In the genomic region with DNA sequence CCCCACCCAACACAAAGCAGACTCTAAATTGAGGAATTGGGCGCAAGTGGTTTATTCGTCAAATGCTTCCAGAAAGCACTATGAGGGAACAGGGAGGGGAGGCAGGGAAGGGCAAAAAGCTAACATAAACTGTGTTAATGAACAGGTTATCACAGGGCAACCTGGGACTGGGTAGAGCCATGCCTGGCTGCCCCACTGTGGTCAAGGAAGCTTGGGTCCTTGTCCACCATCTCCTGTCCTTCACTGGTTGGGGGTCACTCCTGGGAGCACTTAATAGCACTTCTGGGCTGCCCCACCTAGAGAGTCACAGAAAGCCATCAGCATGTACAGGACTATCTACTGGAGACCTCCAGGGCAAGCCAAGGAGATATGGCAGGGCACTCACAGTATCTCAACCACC, we compare ENCODE assay signal across 37 cellular contexts.
DNase-seq lines count a peak whose midpoint lies in the region; ATAC-seq, FAIRE-seq and TF ChIP-seq lines count a peak whose summit lies in the region.
"Had no signal": no experiment of that assay in that cellular context is flagged by ENCODE, and none has a peak within 500 bp of the region (broad histone marks: within the 10 kb centered on the region; RNA-seq: fewer than 3 reads in every experiment).

No MANE protein-coding gene starts in this region.

- no peaks in the 10 kb centered on the region for H3K27me3 ChIP-seq in HepG2 (ENCODE audit: control insufficient read depth in 1 of 2, insufficient read depth in 2 of 2, low read length in 2 of 2)
- no peaks in the 10 kb centered on the region for H3K27me3 ChIP-seq in right lobe of liver
- no peaks in the 10 kb centered on the region for H3K27me3 ChIP-seq in RWPE2 (ENCODE audit: insufficient read depth, poor library complexity, severe bottlenecking)
- H3K27me3 ChIP-seq in heart right ventricle = peaks cover 0 to 23% (median 3%) of the 10 kb centered on the region in 7 donors
- no peaks in the 10 kb centered on the region for H3K27me3 ChIP-seq in mesendoderm (ENCODE audit: insufficient read depth, low read length, poor library complexity)
- H3K27me3 ChIP-seq: BE2C; BLaER1; BLaER1 treated with 17β-estradiol and CSF1 and Interleukin-3, amounts not matched to agents 10 nM and 100 nM had no signal

- TF ChIP-seq EP300 in HepG2 (IDR thresholded peaks at IDR 0.05; ENCODE audit: low read depth in 2 of 2, low read length in 2 of 2) (no peak), HepG2 (CRISPR knock-in tag; IDR thresholded peaks at IDR 0.05; ENCODE audit: borderline replicate concordance) (no peak)

- H3K56ac ChIP-seq in mesendoderm (ENCODE audit: low read length) = no peak overlapping the region

- H3K79me2 ChIP-seq in HepG2 (ENCODE audit: insufficient read depth, low read length) (no peaks in the 10 kb centered on the region), mesendoderm (ENCODE audit: control insufficient read depth, insufficient read depth, low read length) (no peaks in the 10 kb centered on the region)

- in situ Hi-C loops in HepG2 (cut with HindIII; ENCODE audit: extremely low pct_ligation_motif_present, low pct_unique_long_range_greater_than_20kb) = no loop called here

- 96% methylated on average over 2 of the region's 2 CpGs for WGBS in HepG2 (ENCODE audit: low lambda C conversion rate)
- 100% methylated on average over 2 of the region's 2 CpGs for WGBS in right lobe of liver (ENCODE audit: insufficient coverage, low coverage, low lambda C conversion rate, missing lambda C conversion rate)
- WGBS in heart right ventricle, 2 donors = 90 to 99% methylated on average over 2 of the region's 2 CpGs
- no CpG with 5 or more reads among the region's 2 CpGs for WGBS in mesendoderm (ENCODE audit: extremely low coverage, insufficient coverage, low lambda C conversion rate)

- no peak overlapping the region for H2AFZ ChIP-seq in HepG2 (ENCODE audit: low read length)

- no peak overlapping the region for H4K8ac ChIP-seq in mesendoderm (ENCODE audit: low read depth, low read length)

- H3K4me1 ChIP-seq in HepG2 (ENCODE audit: insufficient read depth, low read length) = peaks cover 24% of the 10 kb centered on the region
- H3K4me1 ChIP-seq in right lobe of liver = no peaks in the 10 kb centered on the region
- no peaks in the 10 kb centered on the region for H3K4me1 ChIP-seq in RWPE2 (ENCODE audit: insufficient read depth, poor library complexity, severe bottlenecking)
- no peaks in the 10 kb centered on the region for H3K4me1 ChIP-seq in heart right ventricle
- no peaks in the 10 kb centered on the region for H3K4me1 ChIP-seq in mesendoderm (ENCODE audit: control insufficient read depth, low read depth, low read length)
- H3K4me1 ChIP-seq: A549; BE2C; BLaER1; BLaER1 treated with 17β-estradiol and CSF1 and Interleukin-3, amounts not matched to agents 10 nM and 100 nM; Caco-2 had no signal

- no peaks in the 10 kb centered on the region for H3K79me1 ChIP-seq in mesendoderm (ENCODE audit: low read length)

- CTCF ChIA-PET in HepG2 (lab: Yijun Ruan, JAX; ENCODE audit: low intra/inter-chr PET ratio, low total read pairs) = no interaction called here

- no peak overlapping the region for H3K9ac ChIP-seq in HepG2 (ENCODE audit: insufficient read depth, low read depth, low read length)
- no peak overlapping the region for H3K9ac ChIP-seq in mesendoderm (ENCODE audit: low read length)
- H3K9ac ChIP-seq: BLaER1; BLaER1 treated with 17β-estradiol and CSF1 and Interleukin-3, amounts not matched to agents 10 nM and 100 nM had no signal

- no peaks in the 10 kb centered on the region for H3K27me3 Mint-ChIP-seq in stimulated activated memory B cell treated with anti-CD40 and anti-IgM and Interleukin-4, amounts not matched to agents 10 μg/mL and 1 μg/mL and 100 μg/mL, for 72 hours

- H2BK120ac ChIP-seq in mesendoderm (ENCODE audit: low read depth, low read length) = no peak overlapping the region

- no peak for FAIRE-seq in HepG2 (lab: Jason Lieb, UNC)
- FAIRE-seq: A204.1, A549, D721Med had no signal

- no peak overlapping the region for H3K23ac ChIP-seq in mesendoderm (ENCODE audit: low read length)

- POLR2A ChIA-PET in HepG2 (lab: Yijun Ruan, JAX) = no interaction called here

- H3K4me2 ChIP-seq in HepG2 (ENCODE audit: low read depth, low read length) (no peak overlapping the region), mesendoderm (ENCODE audit: low read length) (no peak overlapping the region)
- H3K4me2 ChIP-seq: A549; BLaER1; BLaER1 treated with 17β-estradiol and CSF1 and Interleukin-3, amounts not matched to agents 10 nM and 100 nM had no signal

- TF ChIP-seq POLR2A in HepG2 (IDR thresholded peaks at IDR 0.05; ENCODE audit: insufficient read depth in 1 of 2, low read depth in 2 of 2, low read length in 2 of 2) = no peak
- no peak for TF ChIP-seq POLR2A in right lobe of liver (IDR thresholded peaks at IDR 0.05)

- H3K4ac ChIP-seq in mesendoderm (ENCODE audit: low read depth, low read length) = no peak overlapping the region

- no peak overlapping the region for H3K4me3 Mint-ChIP-seq in stimulated activated effector memory CD8-positive, alpha-beta T cell treated with anti-CD3 and anti-CD28 coated beads, Interleukin-12 subunit alpha, Interleukin-12 subunit beta, amount 100 ng/mL, for 72 hours
- no peak overlapping the region for H3K4me3 Mint-ChIP-seq in stimulated activated memory B cell treated with anti-CD40 and anti-IgM and Interleukin-4, amounts not matched to agents 10 μg/mL and 1 μg/mL and 100 μg/mL, for 72 hours
- H3K4me3 Mint-ChIP-seq: B cell; CD14-positive monocyte; CD4-positive, alpha-beta memory T cell; CD4-positive, alpha-beta T cell; CD4-positive, CD25-positive, alpha-beta regulatory T cell; CD8-positive, alpha-beta memory T cell; CD8-positive, alpha-beta T cell had no signal

- intact Hi-C loops in HepG2 (cut with micrococcal nuclease; ENCODE audit: unreplicated experiment) = no loop called here
- intact Hi-C loops in right lobe of liver (cut with DNase I) = no loop called here
- intact Hi-C loops in heart right ventricle (cut with DNase I) = no loop called here

- no peak overlapping the region for H4K5ac ChIP-seq in mesendoderm (ENCODE audit: low read length)

- no peak overlapping the region for H3K27ac Mint-ChIP-seq in stimulated activated effector memory CD8-positive, alpha-beta T cell treated with anti-CD3 and anti-CD28 coated beads, Interleukin-12 subunit alpha, Interleukin-12 subunit beta, amount 100 ng/mL, for 72 hours
- H3K27ac Mint-ChIP-seq in stimulated activated memory B cell treated with anti-CD40 and anti-IgM and Interleukin-4, amounts not matched to agents 10 μg/mL and 1 μg/mL and 100 μg/mL, for 72 hours = no peak overlapping the region
- H3K27ac Mint-ChIP-seq: B cell; CD4-positive, alpha-beta memory T cell; CD4-positive, alpha-beta T cell; CD4-positive, CD25-positive, alpha-beta regulatory T cell; CD8-positive, alpha-beta memory T cell; CD8-positive, alpha-beta T cell had no signal

- DNase-seq in HepG2 (ENCODE audit: low spot score) (no peak), right lobe of liver (no peak), RWPE2 (ENCODE audit: low spot score) (no peak), DMS53 treated with DMSO at 0.1 percent for 48 hours (lab: John Stamatoyannopoulos, UW; ENCODE audit: unreplicated experiment) (no peak), heart right ventricle (no peak), mesendoderm (no peak)
- DNase-seq in stimulated activated effector memory CD8-positive, alpha-beta T cell treated with anti-CD3 and anti-CD28 coated beads, Interleukin-12 subunit alpha, Interleukin-12 subunit beta, amount 100 ng/mL, for 72 hours (ENCODE audit: low spot score in 2 of 2) = no peak
- DNase-seq: 8988T; ACHN; AML-193; BE2C; C1 segment of cervical spinal cord; Caco-2; Calu3; CD4-positive, alpha-beta memory T cell; CD4-positive, alpha-beta T cell; CD4-positive, CD25-positive, alpha-beta regulatory T cell; CD8-positive, alpha-beta memory T cell; CD8-positive, alpha-beta T cell; COR-L47; DMS 273 treated with DMSO at 0.1 percent for 48 hours; DMS153; DMS53; DMS79; DMS79 treated with DMSO at 0.1 percent for 48 hours; DND-41; EL had no signal

- ATAC-seq in HepG2 (peak; percentile 56), right lobe of liver (no peak), RWPE2 (ENCODE audit: low read depth) (0 out of 3 replicates have a peak, but pooled peaks have one; percentile 23), heart right ventricle (no peak)
- ATAC-seq in stimulated activated effector memory CD8-positive, alpha-beta T cell treated with anti-CD3 and anti-CD28 coated beads, Interleukin-12 subunit alpha, Interleukin-12 subunit beta, amount 100 ng/mL, for 72 hours = peak; percentile 34
- peak; percentile 18 for ATAC-seq in stimulated activated memory B cell treated with anti-CD40 and anti-IgM and Interleukin-4, amounts not matched to agents 10 μg/mL and 1 μg/mL and 100 μg/mL, for 72 hours
- ATAC-seq: CD8-positive, alpha-beta T cell had no signal

- H3K18ac ChIP-seq in mesendoderm (ENCODE audit: low read length) = no peak overlapping the region

- H2AK5ac ChIP-seq in mesendoderm (ENCODE audit: low read length) = no peak overlapping the region

- H3K27ac ChIP-seq in HepG2 (ENCODE audit: extremely low read length, insufficient read depth, low read length) (no peak overlapping the region), right lobe of liver (no peak overlapping the region), RWPE2 (ENCODE audit: poor library complexity, severe bottlenecking) (no peak overlapping the region), heart right ventricle (no peak overlapping the region), mesendoderm (ENCODE audit: low read depth, low read length) (no peak overlapping the region)
- H3K27ac ChIP-seq: 22Rv1; A549; BLaER1; BLaER1 treated with 17β-estradiol and CSF1 and Interleukin-3, amounts not matched to agents 10 nM and 100 nM; C4-2B had no signal

- H3K9me3 ChIP-seq in HepG2 (ENCODE audit: low read length) = no peaks in the 10 kb centered on the region
- H3K9me3 ChIP-seq in right lobe of liver = no peaks in the 10 kb centered on the region
- no peaks in the 10 kb centered on the region for H3K9me3 ChIP-seq in RWPE2 (ENCODE audit: severe bottlenecking)
- no peaks in the 10 kb centered on the region for H3K9me3 ChIP-seq in heart right ventricle
- H3K9me3 ChIP-seq: A549; BE2C; BLaER1 treated with 17β-estradiol and CSF1 and Interleukin-3, amounts not matched to agents 10 nM and 100 nM; Caco-2 had no signal

- no peak overlapping the region for H2BK15ac ChIP-seq in mesendoderm (replicated peaks; ENCODE audit: low read depth)

- H4K20me1 ChIP-seq in HepG2 (ENCODE audit: insufficient read depth, low read length) = no peaks in the 10 kb centered on the region
- H4K20me1 ChIP-seq: BLaER1; BLaER1 treated with 17β-estradiol and CSF1 and Interleukin-3, amounts not matched to agents 10 nM and 100 nM had no signal

- no peaks in the 10 kb centered on the region for H3K36me3 ChIP-seq in HepG2 (replicated peaks in 1 of 2; ENCODE audit: control insufficient read depth in 1 of 2, insufficient read depth in 2 of 2, low read length in 2 of 2)
- H3K36me3 ChIP-seq in right lobe of liver = no peaks in the 10 kb centered on the region
- no peaks in the 10 kb centered on the region for H3K36me3 ChIP-seq in RWPE2 (ENCODE audit: low read depth)
- H3K36me3 ChIP-seq in heart right ventricle = no peaks in the 10 kb centered on the region
- H3K36me3 ChIP-seq in mesendoderm (ENCODE audit: control insufficient read depth, insufficient read depth, low read length) = no peaks in the 10 kb centered on the region
- H3K36me3 ChIP-seq: BE2C; BLaER1; BLaER1 treated with 17β-estradiol and CSF1 and Interleukin-3, amounts not matched to agents 10 nM and 100 nM had no signal

- no peak overlapping the region for H3K4me3 ChIP-seq in HepG2 (replicated peaks in 1 of 3; ENCODE audit: insufficient read depth in 1 of 3, low read depth in 2 of 3, low read length in 3 of 3)
- no peak overlapping the region for H3K4me3 ChIP-seq in right lobe of liver
- no peak overlapping the region for H3K4me3 ChIP-seq in RWPE2 (ENCODE audit: severe bottlenecking)
- no peak overlapping the region for H3K4me3 ChIP-seq in heart right ventricle
- H3K4me3 ChIP-seq in mesendoderm (ENCODE audit: low read length) = no peak overlapping the region
- H3K4me3 ChIP-seq: A549; BLaER1; BLaER1 treated with 17β-estradiol and CSF1 and Interleukin-3, amounts not matched to agents 10 nM and 100 nM had no signal

- H2BK5ac ChIP-seq in mesendoderm (ENCODE audit: low read length) = no peak overlapping the region

- H3K9me3 Mint-ChIP-seq in stimulated activated effector memory CD8-positive, alpha-beta T cell treated with anti-CD3 and anti-CD28 coated beads, Interleukin-12 subunit alpha, Interleukin-12 subunit beta, amount 100 ng/mL, for 72 hours = no peaks in the 10 kb centered on the region
- H3K9me3 Mint-ChIP-seq in stimulated activated memory B cell treated with anti-CD40 and anti-IgM and Interleukin-4, amounts not matched to agents 10 μg/mL and 1 μg/mL and 100 μg/mL, for 72 hours = no peaks in the 10 kb centered on the region
- H3K9me3 Mint-ChIP-seq: CD4-positive, alpha-beta T cell; CD8-positive, alpha-beta memory T cell; CD8-positive, alpha-beta T cell had no signal

- no peaks in the 10 kb centered on the region for H3K4me1 Mint-ChIP-seq in stimulated activated effector memory CD8-positive, alpha-beta T cell treated with anti-CD3 and anti-CD28 coated beads, Interleukin-12 subunit alpha, Interleukin-12 subunit beta, amount 100 ng/mL, for 72 hours
- H3K4me1 Mint-ChIP-seq in stimulated activated memory B cell treated with anti-CD40 and anti-IgM and Interleukin-4, amounts not matched to agents 10 μg/mL and 1 μg/mL and 100 μg/mL, for 72 hours = no peaks in the 10 kb centered on the region
- H3K4me1 Mint-ChIP-seq: B cell; CD14-positive monocyte; CD4-positive, alpha-beta memory T cell; CD4-positive, CD25-positive, alpha-beta regulatory T cell; CD8-positive, alpha-beta memory T cell had no signal

- no peak for TF ChIP-seq RAD21 in HepG2 (CRISPR knock-in tag; IDR thresholded peaks at IDR 0.05)

- BruUV-seq in HepG2 (replicated peaks; lab: Mats Ljungman, UMichigan) = no TSS peak

- no peaks in the 10 kb centered on the region for H3K36me3 Mint-ChIP-seq in stimulated activated effector memory CD8-positive, alpha-beta T cell treated with anti-CD3 and anti-CD28 coated beads, Interleukin-12 subunit alpha, Interleukin-12 subunit beta, amount 100 ng/mL, for 72 hours
- no peaks in the 10 kb centered on the region for H3K36me3 Mint-ChIP-seq in stimulated activated memory B cell treated with anti-CD40 and anti-IgM and Interleukin-4, amounts not matched to agents 10 μg/mL and 1 μg/mL and 100 μg/mL, for 72 hours
- H3K36me3 Mint-ChIP-seq: CD14-positive monocyte; CD4-positive, alpha-beta memory T cell; CD4-positive, CD25-positive, alpha-beta regulatory T cell; CD8-positive, alpha-beta memory T cell; CD8-positive, alpha-beta T cell had no signal

- no peak for TF ChIP-seq CTCF in HepG2 (CRISPR knock-in tag; IDR thresholded peaks at IDR 0.05)
- TF ChIP-seq CTCF in right lobe of liver (IDR thresholded peaks at IDR 0.05) = no peak
- TF ChIP-seq CTCF in RWPE2 (IDR thresholded peaks at IDR 0.05; ENCODE audit: poor library complexity, severe bottlenecking) = no peak
- TF ChIP-seq CTCF in heart right ventricle (IDR thresholded peaks at IDR 0.05) = no peak

Comparison
In these comparisons a context has a peak if more than half of its experiments do, and no peak if none do; other contexts are left out.
1. ATAC-seq: peak in HepG2 (single experiment), RWPE2 (single experiment), stimulated activated effector memory CD8-positive, alpha-beta T cell treated with anti-CD3 and anti-CD28 coated beads, Interleukin-12 subunit alpha, Interleukin-12 subunit beta, amount 100 ng/mL, for 72 hours (single experiment) and stimulated activated memory B cell treated with anti-CD40 and anti-IgM and Interleukin-4, amounts not matched to agents 10 μg/mL and 1 μg/mL and 100 μg/mL, for 72 hours (single experiment); none in right lobe of liver (0 of 4) and heart right ventricle (0 of 8).